In genomic region chr18:3235846-3236245, GRCh38 we compare ENCODE assay signal across 20 cellular contexts. TPM values are rescaled to one million over a fixed set of nuclear protein-coding genes. Genes with fewer than 3 reads are reported as not detected.
DNase-seq lines count a peak whose midpoint lies in the region; ATAC-seq and TF ChIP-seq lines count a peak whose summit lies in the region.
"Had no signal": no experiment of that assay in that cellular context is flagged by ENCODE, and none has a peak within 500 bp of the region (broad histone marks: within the 10 kb centered on the region; RNA-seq: fewer than 3 reads in every experiment).

No MANE protein-coding gene starts in this region.

- intact Hi-C loops in left ventricle myocardium superior (cut with micrococcal nuclease) (no loop called here), Right ventricle myocardium inferior (cut with DNase I) (no loop called here), PC-9 (cut with micrococcal nuclease; ENCODE audit: unreplicated experiment) (no loop called here), mammary epithelial cell (cut with micrococcal nuclease) (no loop called here)

- peaks cover 20% of the 10 kb centered on the region for H3K4me1 ChIP-seq in PC-9 (replicated peaks; ENCODE audit: insufficient read depth)
- peaks cover 8 to 20% of the 10 kb centered on the region in 2 experiments for H3K4me1 ChIP-seq in neutrophil (ENCODE audit: control insufficient read depth in 1 of 2, insufficient read depth in 1 of 2, low read depth in 1 of 2, low read length in 1 of 2)
- H3K4me1 ChIP-seq in mammary epithelial cell (ENCODE audit: insufficient read depth, low read length), result no peaks in the 10 kb centered on the region

- H3K27me3 ChIP-seq in PC-9 (ENCODE audit: insufficient read depth, low read depth) (no peaks in the 10 kb centered on the region), neutrophil (no peaks in the 10 kb centered on the region), mammary epithelial cell (ENCODE audit: insufficient read depth, low read length) (no peaks in the 10 kb centered on the region)

- no peaks in the 10 kb centered on the region for H3K9me3 ChIP-seq in PC-9 (ENCODE audit: insufficient read depth, low read depth)
- no peaks in the 10 kb centered on the region for H3K9me3 ChIP-seq in neutrophil
- H3K9me3 ChIP-seq in mammary epithelial cell (replicated peaks; ENCODE audit: insufficient read depth, low read length), result no peaks in the 10 kb centered on the region

- no TSS peak for BruUV-seq in PC-9 (replicated peaks; lab: Mats Ljungman, UMichigan)
- no TSS peak for BruUV-seq in mammary epithelial cell (replicated peaks; lab: Mats Ljungman, UMichigan)

- peaks cover 16% of the 10 kb centered on the region; the same call in 1 of the 2 replicates for H3F3A ChIP-seq in PC-9 (ENCODE audit: insufficient read depth, low read depth)

- dilution Hi-C loops in mammary epithelial cell (cut with HindIII; ENCODE audit: low sequenced_read_pairs), result no loop called here

- H3K9me2 ChIP-seq in PC-9 (ENCODE audit: insufficient read depth), result no peaks in the 10 kb centered on the region

- H2AFZ ChIP-seq in PC-9 (no peak overlapping the region), mammary epithelial cell (ENCODE audit: low read depth, low read length) (no peak overlapping the region)
- H2AFZ ChIP-seq: GM23248 had no signal

- H3K4me2 ChIP-seq in PC-9 (peak overlapping the region; percentile 56), mammary epithelial cell (ENCODE audit: insufficient read depth, low read depth, low read length) (no peak overlapping the region)

- no peak for TF ChIP-seq CTCF in PC-9 (conservative IDR thresholded peaks at IDR 0.05)
- TF ChIP-seq CTCF in neutrophil (IDR thresholded peaks at IDR 0.05), result no peak
- TF ChIP-seq CTCF in mammary epithelial cell (conservative IDR thresholded peaks at IDR 0.05 in 1 of 2, IDR thresholded peaks at IDR 0.05 in 1 of 2; ENCODE audit: extremely low read depth in 1 of 2, insufficient read depth in 1 of 2, low read depth in 1 of 2, low read length in 2 of 2), result no peak

- CTCF ChIA-PET in PC-9 (lab: Charles Lee), result no interaction called here
- CTCF ChIA-PET in mammary epithelial cell (lab: Charles Lee; ENCODE audit: low non-redundant PET), result no interaction called here

- no peaks in the 10 kb centered on the region for H3K36me3 ChIP-seq in PC-9 (ENCODE audit: low read depth)
- no peaks in the 10 kb centered on the region for H3K36me3 ChIP-seq in neutrophil
- H3K36me3 ChIP-seq in mammary epithelial cell (ENCODE audit: insufficient read depth, low read length), result no peaks in the 10 kb centered on the region
- H3K36me3 ChIP-seq: HAP-1 had no signal

- H3K79me2 ChIP-seq in PC-9 (ENCODE audit: low read depth) (no peaks in the 10 kb centered on the region), mammary epithelial cell (ENCODE audit: insufficient read depth, low read length) (no peaks in the 10 kb centered on the region)

- peak; percentile 17 for ATAC-seq in left ventricle myocardium superior
- ATAC-seq in Right ventricle myocardium inferior, result no peak

- no peak overlapping the region for H3K9ac ChIP-seq in mammary epithelial cell (ENCODE audit: insufficient read depth, low read length)
- H3K9ac ChIP-seq: GM23248 had no signal

- no peak overlapping the region for H3K4me3 ChIP-seq in PC-9
- no peak overlapping the region for H3K4me3 ChIP-seq in neutrophil (ENCODE audit: low read depth in 1 of 2, low read length in 1 of 2)
- no peak overlapping the region for H3K4me3 ChIP-seq in mammary epithelial cell (replicated peaks in 1 of 3; ENCODE audit: insufficient read depth in 1 of 3, low read depth in 2 of 3, low read length in 3 of 3)
- H3K4me3 ChIP-seq: GM23248, HAP-1 had no signal

- WGBS in mammary epithelial cell (ENCODE audit: low coverage, missing lambda C conversion rate), result 94% methylated on average over 2 of the region's 2 CpGs

- POLR2A ChIA-PET in PC-9 (lab: Charles Lee; ENCODE audit: unreplicated experiment), result no interaction called here

- H4K20me1 ChIP-seq in PC-9 (ENCODE audit: insufficient read depth) (no peaks in the 10 kb centered on the region), mammary epithelial cell (ENCODE audit: insufficient read depth, low read length) (no peaks in the 10 kb centered on the region)

- in situ Hi-C loops in mammary epithelial cell (cut with MboI; ENCODE audit: low sequenced_read_pairs in 2 of 2), result no loop called here

- DNase-seq in left ventricle myocardium superior (no peak), Right ventricle myocardium inferior (ENCODE audit: missing footprints) (no peak), PC-9 (no peak), mammary epithelial cell (no peak)
- no peak for DNase-seq in activated effector memory CD4-positive, alpha-beta T cell treated with Interleukin-2 at 50 U/mL for 16 hours
- DNase-seq: C1 segment of cervical spinal cord; CD4-positive, CD25-positive, alpha-beta regulatory T cell; CD8-positive, alpha-beta memory T cell; COR-L47; DMS 273 treated with DMSO at 0.1 percent for 48 hours; DMS79; GDM1; GM23248; IMR-90 had no signal

- H3K27ac ChIP-seq in PC-9 (peak overlapping the region; percentile 27; the same call in 1 of the 2 replicates), neutrophil (peak overlapping the region; percentile 36), mammary epithelial cell (ENCODE audit: insufficient read depth, low read depth, low read length) (no peak overlapping the region)
- H3K27ac ChIP-seq: GM23248, HL-60 had no signal

RNA-seq across cellular contexts. Expression of gene MYL12A, which starts 11.8 kb away (rescaled TPM):
- total RNA-seq in left ventricle myocardium superior, result 1,328 TPM
- 2,252 TPM for total RNA-seq in Right ventricle myocardium inferior
- 469 and 532 TPM in 2 replicates for total RNA-seq in PC-9 (2021)
- 100 to 1,000 TPM; 429 to 570 TPM for total RNA-seq in mammary epithelial cell
- polyA plus RNA-seq in mammary epithelial cell, result 487 TPM
- polyA minus RNA-seq in mammary epithelial cell, result 414 TPM

RNA-seq across cellular contexts. Expression of gene MYOM1, which starts 16.1 kb away (rescaled TPM):
- total RNA-seq in left ventricle myocardium superior (724 TPM), Right ventricle myocardium inferior (611 TPM), PC-9 (2021) (0.88 and 1.3 TPM in 2 replicates), mammary epithelial cell (under 1 TPM; 0.12 to 0.50 TPM)
- 0.08 TPM for polyA plus RNA-seq in mammary epithelial cell
- not detected for polyA minus RNA-seq in mammary epithelial cell
- total RNA-seq: A172, Daoy, HT1080 had no signal

RNA-seq across cellular contexts. Expression of gene MYL12B, which starts 26.1 kb away (rescaled TPM):
- 168 TPM for total RNA-seq in left ventricle myocardium superior
- total RNA-seq in Right ventricle myocardium inferior, result 180 TPM
- total RNA-seq in PC-9 (2021), result 381 and 383 TPM in 2 replicates
- 100 to 1,000 TPM; 464 to 468 TPM for total RNA-seq in mammary epithelial cell
- 914 TPM for polyA plus RNA-seq in mammary epithelial cell
- 331 TPM for polyA minus RNA-seq in mammary epithelial cell

Comparison
In these comparisons a context has a peak if more than half of its experiments do, and no peak if none do; other contexts are left out.
1. RNA of gene MYOM1, which starts 16.1 kb away (total RNA-seq): 724 TPM in left ventricle myocardium superior (single experiment) and 611 TPM in Right ventricle myocardium inferior (single experiment); 0.88 to 1.3 TPM in PC-9 and 0.12 to 0.50 TPM in mammary epithelial cell; every median in the first group is over 100 times any median in the second.